In the genomic region with DNA sequence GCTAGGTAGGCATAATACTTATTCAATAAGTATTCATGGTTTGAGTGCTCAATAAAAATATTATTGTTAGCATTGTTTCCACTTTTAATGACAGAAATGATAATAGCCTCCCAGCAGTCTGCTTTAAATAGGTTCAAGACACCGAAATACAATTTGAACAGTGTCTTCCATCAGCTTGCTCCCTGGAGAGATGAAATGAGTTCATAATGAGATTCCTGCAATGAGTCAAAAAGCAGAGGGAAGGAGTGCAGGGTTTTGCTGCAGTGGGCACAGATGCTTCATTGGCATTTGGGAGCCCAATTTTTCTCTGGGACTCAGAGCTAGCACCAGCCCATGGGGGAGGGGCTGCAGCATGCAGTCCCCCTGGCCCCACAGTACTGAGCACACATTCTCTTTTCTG, we compare ENCODE assay signal across 2 cellular contexts.
TF ChIP-seq lines count a peak whose summit lies in the region.

No MANE protein-coding gene starts in this region.

TF ChIP-seq in GM23338, 12 proteins besides CTCF, POLR2A, EP300 and RAD21:
- no peak for TF ChIP-seq POLR2AphosphoS5 (IDR thresholded peaks at IDR 0.05; ENCODE audit: low read depth)
- TF ChIP-seq ZNF331 (CRISPR knock-in tag; IDR thresholded peaks at IDR 0.05; ENCODE audit: low read depth), result no peak
- TF ChIP-seq CREB1 (CRISPR knock-in tag; IDR thresholded peaks at IDR 0.05; ENCODE audit: low read depth), result no peak
- TF ChIP-seq, protein P1, sequence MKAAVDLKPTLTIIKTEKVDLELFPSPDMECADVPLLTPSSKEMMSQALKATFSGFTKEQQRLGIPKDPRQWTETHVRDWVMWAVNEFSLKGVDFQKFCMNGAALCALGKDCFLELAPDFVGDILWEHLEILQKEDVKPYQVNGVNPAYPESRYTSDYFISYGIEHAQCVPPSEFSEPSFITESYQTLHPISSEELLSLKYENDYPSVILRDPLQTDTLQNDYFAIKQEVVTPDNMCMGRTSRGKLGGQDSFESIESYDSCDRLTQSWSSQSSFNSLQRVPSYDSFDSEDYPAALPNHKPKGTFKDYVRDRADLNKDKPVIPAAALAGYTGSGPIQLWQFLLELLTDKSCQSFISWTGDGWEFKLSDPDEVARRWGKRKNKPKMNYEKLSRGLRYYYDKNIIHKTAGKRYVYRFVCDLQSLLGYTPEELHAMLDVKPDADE (IDR thresholded peaks at IDR 0.05), result no peak
- no peak for TF ChIP-seq EZH2 (IDR thresholded peaks at IDR 0.05; ENCODE audit: low read depth, unreplicated experiment)
- TF ChIP-seq JUNB (IDR thresholded peaks at IDR 0.05; ENCODE audit: unreplicated experiment), result no peak
- TF ChIP-seq EZH2phosphoT487 (IDR thresholded peaks at IDR 0.05; ENCODE audit: unreplicated experiment), result no peak
- TF ChIP-seq NANOG (IDR thresholded peaks at IDR 0.05; ENCODE audit: borderline replicate concordance), result no peak
- TF ChIP-seq STAT1 (IDR thresholded peaks at IDR 0.05; ENCODE audit: unreplicated experiment), result no peak
- no peak for TF ChIP-seq ZNF114 (CRISPR knock-in tag; IDR thresholded peaks at IDR 0.05)

TF ChIP-seq in GM12878, 131 proteins besides CTCF, POLR2A, EP300 and RAD21:
- TF ChIP-seq IKZF1 (conservative IDR thresholded peaks at IDR 0.05) (no peak), SPI1 (IDR thresholded peaks at IDR 0.05; ENCODE audit: borderline replicate concordance, insufficient read depth, low read depth, low read length) (no peak), POLR2AphosphoS5 (IDR thresholded peaks at IDR 0.05; ENCODE audit: low read length) (no peak), CBX5 (IDR thresholded peaks at IDR 0.05; ENCODE audit: low read depth) (no peak), SP1 (IDR thresholded peaks at IDR 0.05; ENCODE audit: low read depth, low read length) (no peak), WRNIP1 (IDR thresholded peaks at IDR 0.05; ENCODE audit: borderline replicate concordance, low read depth, low read length) (no peak), YBX1 (IDR thresholded peaks at IDR 0.05) (no peak), BMI1 (IDR thresholded peaks at IDR 0.05; ENCODE audit: borderline replicate concordance) (no peak), NR2C1 (IDR thresholded peaks at IDR 0.05) (no peak), ZNF217 (IDR thresholded peaks at IDR 0.05) (no peak), TCF7 (IDR thresholded peaks at IDR 0.05; ENCODE audit: borderline replicate concordance) (no peak), JUNB (IDR thresholded peaks at IDR 0.05) (peak; percentile 55; the same call in 1 of the 2 replicates), NFIC (IDR thresholded peaks at IDR 0.05; ENCODE audit: low read depth, low read length) (no peak), LARP7 (IDR thresholded peaks at IDR 0.05) (no peak), EZH2 (IDR thresholded peaks at IDR 0.05; ENCODE audit: borderline replicate concordance, control insufficient read depth, low read depth, low read length) (no peak), HDAC2 (IDR thresholded peaks at IDR 0.05) (no peak), MEF2B (IDR thresholded peaks at IDR 0.05; ENCODE audit: partially characterized antibody, poor library complexity, severe bottlenecking) (peak; percentile 52), IRF4 (IDR thresholded peaks at IDR 0.05; ENCODE audit: low read depth, low read length) (0 out of 2 replicates have a peak, but pooled peaks have one; percentile 38), TCF12 (IDR thresholded peaks at IDR 0.05; ENCODE audit: low read depth, low read length) (no peak), SREBF1 (IDR thresholded peaks at IDR 0.05; ENCODE audit: low read length) (no peak), DPF2 (IDR thresholded peaks at IDR 0.05) (peak; percentile 36; the same call in 1 of the 2 replicates), CHD1 (IDR thresholded peaks at IDR 0.05; ENCODE audit: low read depth, low read length) (no peak)
- TF ChIP-seq, protein P2, sequence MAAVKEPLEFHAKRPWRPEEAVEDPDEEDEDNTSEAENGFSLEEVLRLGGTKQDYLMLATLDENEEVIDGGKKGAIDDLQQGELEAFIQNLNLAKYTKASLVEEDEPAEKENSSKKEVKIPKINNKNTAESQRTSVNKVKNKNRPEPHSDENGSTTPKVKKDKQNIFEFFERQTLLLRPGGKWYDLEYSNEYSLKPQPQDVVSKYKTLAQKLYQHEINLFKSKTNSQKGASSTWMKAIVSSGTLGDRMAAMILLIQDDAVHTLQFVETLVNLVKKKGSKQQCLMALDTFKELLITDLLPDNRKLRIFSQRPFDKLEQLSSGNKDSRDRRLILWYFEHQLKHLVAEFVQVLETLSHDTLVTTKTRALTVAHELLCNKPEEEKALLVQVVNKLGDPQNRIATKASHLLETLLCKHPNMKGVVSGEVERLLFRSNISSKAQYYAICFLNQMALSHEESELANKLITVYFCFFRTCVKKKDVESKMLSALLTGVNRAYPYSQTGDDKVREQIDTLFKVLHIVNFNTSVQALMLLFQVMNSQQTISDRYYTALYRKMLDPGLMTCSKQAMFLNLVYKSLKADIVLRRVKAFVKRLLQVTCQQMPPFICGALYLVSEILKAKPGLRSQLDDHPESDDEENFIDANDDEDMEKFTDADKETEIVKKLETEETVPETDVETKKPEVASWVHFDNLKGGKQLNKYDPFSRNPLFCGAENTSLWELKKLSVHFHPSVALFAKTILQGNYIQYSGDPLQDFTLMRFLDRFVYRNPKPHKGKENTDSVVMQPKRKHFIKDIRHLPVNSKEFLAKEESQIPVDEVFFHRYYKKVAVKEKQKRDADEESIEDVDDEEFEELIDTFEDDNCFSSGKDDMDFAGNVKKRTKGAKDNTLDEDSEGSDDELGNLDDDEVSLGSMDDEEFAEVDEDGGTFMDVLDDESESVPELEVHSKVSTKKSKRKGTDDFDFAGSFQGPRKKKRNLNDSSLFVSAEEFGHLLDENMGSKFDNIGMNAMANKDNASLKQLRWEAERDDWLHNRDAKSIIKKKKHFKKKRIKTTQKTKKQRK (IDR thresholded peaks at IDR 0.05; ENCODE audit: low read depth, low read length), result no peak
- TF ChIP-seq, protein P3, sequence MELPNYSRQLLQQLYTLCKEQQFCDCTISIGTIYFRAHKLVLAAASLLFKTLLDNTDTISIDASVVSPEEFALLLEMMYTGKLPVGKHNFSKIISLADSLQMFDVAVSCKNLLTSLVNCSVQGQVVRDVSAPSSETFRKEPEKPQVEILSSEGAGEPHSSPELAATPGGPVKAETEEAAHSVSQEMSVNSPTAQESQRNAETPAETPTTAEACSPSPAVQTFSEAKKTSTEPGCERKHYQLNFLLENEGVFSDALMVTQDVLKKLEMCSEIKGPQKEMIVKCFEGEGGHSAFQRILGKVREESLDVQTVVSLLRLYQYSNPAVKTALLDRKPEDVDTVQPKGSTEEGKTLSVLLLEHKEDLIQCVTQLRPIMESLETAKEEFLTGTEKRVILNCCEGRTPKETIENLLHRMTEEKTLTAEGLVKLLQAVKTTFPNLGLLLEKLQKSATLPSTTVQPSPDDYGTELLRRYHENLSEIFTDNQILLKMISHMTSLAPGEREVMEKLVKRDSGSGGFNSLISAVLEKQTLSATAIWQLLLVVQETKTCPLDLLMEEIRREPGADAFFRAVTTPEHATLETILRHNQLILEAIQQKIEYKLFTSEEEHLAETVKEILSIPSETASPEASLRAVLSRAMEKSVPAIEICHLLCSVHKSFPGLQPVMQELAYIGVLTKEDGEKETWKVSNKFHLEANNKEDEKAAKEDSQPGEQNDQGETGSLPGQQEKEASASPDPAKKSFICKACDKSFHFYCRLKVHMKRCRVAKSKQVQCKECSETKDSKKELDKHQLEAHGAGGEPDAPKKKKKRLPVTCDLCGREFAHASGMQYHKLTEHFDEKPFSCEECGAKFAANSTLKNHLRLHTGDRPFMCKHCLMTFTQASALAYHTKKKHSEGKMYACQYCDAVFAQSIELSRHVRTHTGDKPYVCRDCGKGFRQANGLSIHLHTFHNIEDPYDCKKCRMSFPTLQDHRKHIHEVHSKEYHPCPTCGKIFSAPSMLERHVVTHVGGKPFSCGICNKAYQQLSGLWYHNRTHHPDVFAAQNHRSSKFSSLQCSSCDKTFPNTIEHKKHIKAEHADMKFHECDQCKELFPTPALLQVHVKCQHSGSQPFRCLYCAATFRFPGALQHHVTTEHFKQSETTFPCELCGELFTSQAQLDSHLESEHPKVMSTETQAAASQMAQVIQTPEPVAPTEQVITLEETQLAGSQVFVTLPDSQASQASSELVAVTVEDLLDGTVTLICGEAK (IDR thresholded peaks at IDR 0.05; ENCODE audit: borderline replicate concordance), result no peak
- TF ChIP-seq, protein P4, sequence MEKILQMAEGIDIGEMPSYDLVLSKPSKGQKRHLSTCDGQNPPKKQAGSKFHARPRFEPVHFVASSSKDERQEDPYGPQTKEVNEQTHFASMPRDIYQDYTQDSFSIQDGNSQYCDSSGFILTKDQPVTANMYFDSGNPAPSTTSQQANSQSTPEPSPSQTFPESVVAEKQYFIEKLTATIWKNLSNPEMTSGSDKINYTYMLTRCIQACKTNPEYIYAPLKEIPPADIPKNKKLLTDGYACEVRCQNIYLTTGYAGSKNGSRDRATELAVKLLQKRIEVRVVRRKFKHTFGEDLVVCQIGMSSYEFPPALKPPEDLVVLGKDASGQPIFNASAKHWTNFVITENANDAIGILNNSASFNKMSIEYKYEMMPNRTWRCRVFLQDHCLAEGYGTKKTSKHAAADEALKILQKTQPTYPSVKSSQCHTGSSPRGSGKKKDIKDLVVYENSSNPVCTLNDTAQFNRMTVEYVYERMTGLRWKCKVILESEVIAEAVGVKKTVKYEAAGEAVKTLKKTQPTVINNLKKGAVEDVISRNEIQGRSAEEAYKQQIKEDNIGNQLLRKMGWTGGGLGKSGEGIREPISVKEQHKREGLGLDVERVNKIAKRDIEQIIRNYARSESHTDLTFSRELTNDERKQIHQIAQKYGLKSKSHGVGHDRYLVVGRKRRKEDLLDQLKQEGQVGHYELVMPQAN (conservative IDR thresholded peaks at IDR 0.05), result no peak
- TF ChIP-seq, protein P5, sequence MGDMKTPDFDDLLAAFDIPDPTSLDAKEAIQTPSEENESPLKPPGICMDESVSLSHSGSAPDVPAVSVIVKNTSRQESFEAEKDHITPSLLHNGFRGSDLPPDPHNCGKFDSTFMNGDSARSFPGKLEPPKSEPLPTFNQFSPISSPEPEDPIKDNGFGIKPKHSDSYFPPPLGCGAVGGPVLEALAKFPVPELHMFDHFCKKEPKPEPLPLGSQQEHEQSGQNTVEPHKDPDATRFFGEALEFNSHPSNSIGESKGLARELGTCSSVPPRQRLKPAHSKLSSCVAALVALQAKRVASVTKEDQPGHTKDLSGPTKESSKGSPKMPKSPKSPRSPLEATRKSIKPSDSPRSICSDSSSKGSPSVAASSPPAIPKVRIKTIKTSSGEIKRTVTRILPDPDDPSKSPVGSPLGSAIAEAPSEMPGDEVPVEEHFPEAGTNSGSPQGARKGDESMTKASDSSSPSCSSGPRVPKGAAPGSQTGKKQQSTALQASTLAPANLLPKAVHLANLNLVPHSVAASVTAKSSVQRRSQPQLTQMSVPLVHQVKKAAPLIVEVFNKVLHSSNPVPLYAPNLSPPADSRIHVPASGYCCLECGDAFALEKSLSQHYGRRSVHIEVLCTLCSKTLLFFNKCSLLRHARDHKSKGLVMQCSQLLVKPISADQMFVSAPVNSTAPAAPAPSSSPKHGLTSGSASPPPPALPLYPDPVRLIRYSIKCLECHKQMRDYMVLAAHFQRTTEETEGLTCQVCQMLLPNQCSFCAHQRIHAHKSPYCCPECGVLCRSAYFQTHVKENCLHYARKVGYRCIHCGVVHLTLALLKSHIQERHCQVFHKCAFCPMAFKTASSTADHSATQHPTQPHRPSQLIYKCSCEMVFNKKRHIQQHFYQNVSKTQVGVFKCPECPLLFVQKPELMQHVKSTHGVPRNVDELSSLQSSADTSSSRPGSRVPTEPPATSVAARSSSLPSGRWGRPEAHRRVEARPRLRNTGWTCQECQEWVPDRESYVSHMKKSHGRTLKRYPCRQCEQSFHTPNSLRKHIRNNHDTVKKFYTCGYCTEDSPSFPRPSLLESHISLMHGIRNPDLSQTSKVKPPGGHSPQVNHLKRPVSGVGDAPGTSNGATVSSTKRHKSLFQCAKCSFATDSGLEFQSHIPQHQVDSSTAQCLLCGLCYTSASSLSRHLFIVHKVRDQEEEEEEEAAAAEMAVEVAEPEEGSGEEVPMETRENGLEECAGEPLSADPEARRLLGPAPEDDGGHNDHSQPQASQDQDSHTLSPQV (IDR thresholded peaks at IDR 0.05), result no peak
- TF ChIP-seq, protein P6, sequence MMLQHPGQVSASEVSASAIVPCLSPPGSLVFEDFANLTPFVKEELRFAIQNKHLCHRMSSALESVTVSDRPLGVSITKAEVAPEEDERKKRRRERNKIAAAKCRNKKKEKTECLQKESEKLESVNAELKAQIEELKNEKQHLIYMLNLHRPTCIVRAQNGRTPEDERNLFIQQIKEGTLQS (IDR thresholded peaks at IDR 0.05; ENCODE audit: borderline replicate concordance, extremely low read depth, low read depth, low read length), result no peak
- TF ChIP-seq, protein P7, sequence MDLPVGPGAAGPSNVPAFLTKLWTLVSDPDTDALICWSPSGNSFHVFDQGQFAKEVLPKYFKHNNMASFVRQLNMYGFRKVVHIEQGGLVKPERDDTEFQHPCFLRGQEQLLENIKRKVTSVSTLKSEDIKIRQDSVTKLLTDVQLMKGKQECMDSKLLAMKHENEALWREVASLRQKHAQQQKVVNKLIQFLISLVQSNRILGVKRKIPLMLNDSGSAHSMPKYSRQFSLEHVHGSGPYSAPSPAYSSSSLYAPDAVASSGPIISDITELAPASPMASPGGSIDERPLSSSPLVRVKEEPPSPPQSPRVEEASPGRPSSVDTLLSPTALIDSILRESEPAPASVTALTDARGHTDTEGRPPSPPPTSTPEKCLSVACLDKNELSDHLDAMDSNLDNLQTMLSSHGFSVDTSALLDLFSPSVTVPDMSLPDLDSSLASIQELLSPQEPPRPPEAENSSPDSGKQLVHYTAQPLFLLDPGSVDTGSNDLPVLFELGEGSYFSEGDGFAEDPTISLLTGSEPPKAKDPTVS (IDR thresholded peaks at IDR 0.05; ENCODE audit: low read depth, low read length), result no peak
